9 cellular contexts compared by ENCODE assay signal in the genomic region with DNA sequence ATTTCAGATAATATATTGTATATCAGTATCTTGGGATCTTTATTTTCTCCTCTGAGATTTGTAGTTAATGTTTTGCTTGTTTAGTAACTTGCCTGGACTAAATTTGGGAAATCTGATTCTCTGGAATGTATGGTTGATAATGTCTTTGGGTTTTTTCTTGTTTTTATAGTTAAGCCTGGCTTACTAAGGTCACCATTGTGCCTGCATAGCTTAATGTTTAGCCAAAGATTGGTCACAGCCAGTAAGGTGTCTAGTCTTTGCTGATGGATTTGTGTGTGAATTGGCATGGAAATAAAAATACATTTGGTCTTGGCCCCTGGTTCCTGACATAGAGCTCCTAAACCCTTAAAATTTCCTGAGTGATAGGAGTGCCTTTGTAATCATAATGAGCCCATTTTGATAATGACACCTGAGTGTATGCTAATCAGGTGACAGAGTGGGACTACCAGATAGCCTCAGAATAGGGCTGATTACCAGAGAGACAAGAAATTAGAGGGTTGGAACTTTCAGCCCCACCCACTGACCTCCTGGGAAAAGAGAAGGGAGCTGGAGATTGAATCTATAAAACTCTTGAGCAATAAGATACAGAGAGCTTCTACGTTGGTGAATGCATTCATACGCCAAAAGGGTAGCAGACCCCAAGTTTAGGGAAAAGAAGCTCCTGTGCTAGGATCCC.
"Had no signal": no experiment of that assay in that cellular context is flagged by ENCODE, and none has a peak within 500 bp of the region (broad histone marks: within the 10 kb centered on the region; RNA-seq: fewer than 3 reads in every experiment).

No MANE protein-coding gene starts in this region.

- H3K4me3 ChIP-seq: esophagus muscularis mucosa, pancreas had no signal

- H3K27ac ChIP-seq: esophagus muscularis mucosa, pancreas had no signal

- H3K9me3 ChIP-seq: pancreas had no signal

- H3K4me1 ChIP-seq: esophagus muscularis mucosa, pancreas had no signal

- ATAC-seq: left cardiac atrium; stimulated activated effector memory CD8-positive, alpha-beta T cell treated with anti-CD3 and anti-CD28 coated beads, Interleukin-12 subunit alpha, Interleukin-12 subunit beta, amount 100 ng/mL, for 72 hours had no signal

- H3K36me3 ChIP-seq: esophagus muscularis mucosa, pancreas had no signal

- H3K27me3 ChIP-seq: esophagus muscularis mucosa, pancreas had no signal

- DNase-seq: activated naive CD4-positive, alpha-beta T cell treated with anti-CD3 and anti-CD28 coated beads, Interleukin-2, amount 10 ng/mL, durations not matched to agents 7 days and 5 days; dermis blood vessel endothelial cell; glutamatergic neuron; hypothalamus; left cardiac atrium; naive B cell; pancreas had no signal
